ENCODE assay signal across 9 cellular contexts in genomic region chr12:124032265-124032886, GRCh38. TPM values are rescaled to one million over a fixed set of nuclear protein-coding genes. Genes with fewer than 3 reads are reported as not detected.
DNase-seq lines count a peak whose midpoint lies in the region; ATAC-seq, FAIRE-seq and TF ChIP-seq lines count a peak whose summit lies in the region.
"Had no signal": no experiment of that assay in that cellular context is flagged by ENCODE, and none has a peak within 500 bp of the region (broad histone marks: within the 10 kb centered on the region; RNA-seq: fewer than 3 reads in every experiment).

No MANE protein-coding gene starts in this region.

- no peaks in the 10 kb centered on the region for H4K20me1 ChIP-seq in astrocyte (ENCODE audit: insufficient read depth, low read length)

- ATAC-seq in HG03135 (IDR thresholded peaks at IDR 0.05; ENCODE audit: unreplicated experiment) (no peak), HG03095 (IDR thresholded peaks at IDR 0.05; ENCODE audit: unreplicated experiment) (no peak)

- peaks cover 29% of the 10 kb centered on the region for H3K4me1 ChIP-seq in astrocyte (ENCODE audit: insufficient read depth, low read length)
- H3K4me1 ChIP-seq in spleen = peaks cover 0 to 24% (median 5%) of the 10 kb centered on the region in 6 donors

- H3K4me3 ChIP-seq in astrocyte (ENCODE audit: insufficient read depth, low read depth, low read length) (no peak overlapping the region), spleen (no peak overlapping the region)

- H3K27me3 Mint-ChIP-seq in astrocyte (ENCODE audit: low read depth, unreplicated experiment) = no peaks in the 10 kb centered on the region

- no peaks in the 10 kb centered on the region for H3K79me2 ChIP-seq in astrocyte (ENCODE audit: insufficient read depth, low read length)

- H3K27ac ChIP-seq in astrocyte (ENCODE audit: low read depth, low read length) (no peak overlapping the region), spleen (no peak overlapping the region)

- no peaks in the 10 kb centered on the region for H3K36me3 Mint-ChIP-seq in astrocyte (ENCODE audit: low read depth, unreplicated experiment)

- 53 to 64% (median 57%) methylated on average over 9 of the region's 9 CpGs for WGBS in spleen, 5 donors

- TF ChIP-seq CTCF in AG09319 (IDR thresholded peaks at IDR 0.05; ENCODE audit: low read depth, low read length) (peak; percentile 91), GM10266 (IDR thresholded peaks at IDR 0.05; ENCODE audit: control insufficient read depth, insufficient read depth, low read depth, missing control alignments) (peak; percentile 74), astrocyte (IDR thresholded peaks at IDR 0.05; ENCODE audit: insufficient read depth, low read depth, low read length) (peak; percentile 93), spleen (IDR thresholded peaks at IDR 0.05 in 8 of 11, conservative IDR thresholded peaks at IDR 0.05 in 3 of 11) (peak in 9 of 11 experiments; percentile 48 to 86 (median 81))

- DNase-seq in AG09319 (ENCODE audit: extremely low read depth, low read depth) = no peak
- DNase-seq in GM10266 (ENCODE audit: extremely low spot score) = peak; percentile 62
- peak; percentile 49 for DNase-seq in NCI-H2107 treated with DMSO at 0.1 percent for 48 hours (lab: John Stamatoyannopoulos, UW; ENCODE audit: unreplicated experiment)
- peak; percentile 45 for DNase-seq in astrocyte (ENCODE audit: low read depth)
- peak; percentile 26 to 81 for DNase-seq in hippocampal formation (lab: John Stamatoyannopoulos, UW)
- no peak for DNase-seq in spleen

- H3K4me2 ChIP-seq in astrocyte (ENCODE audit: low read length) = no peak overlapping the region

- TF ChIP-seq POLR2A in spleen (IDR thresholded peaks at IDR 0.05) = no peak

- no peak overlapping the region for H3K4me3 Mint-ChIP-seq in astrocyte (ENCODE audit: unreplicated experiment)
- H3K4me3 Mint-ChIP-seq: IgD-negative memory B cell had no signal

- intact Hi-C loops in spleen (cut with DNase I; ENCODE audit: low total_unique reads) = no loop called here

- H3K36me3 ChIP-seq in astrocyte (ENCODE audit: insufficient read depth, low read length) (no peaks in the 10 kb centered on the region), spleen (no peaks in the 10 kb centered on the region)

- no peak overlapping the region for H2AFZ ChIP-seq in astrocyte (ENCODE audit: low read depth, low read length)

- H3K9ac ChIP-seq in astrocyte (ENCODE audit: low read length) = no peak overlapping the region

- no peak overlapping the region for H3K27ac Mint-ChIP-seq in astrocyte (ENCODE audit: unreplicated experiment)
- H3K27ac Mint-ChIP-seq: IgD-negative memory B cell had no signal

- H3K9me3 ChIP-seq in astrocyte (ENCODE audit: insufficient read depth, low read depth, low read length) (no peaks in the 10 kb centered on the region), spleen (no peaks in the 10 kb centered on the region)

- peaks cover 35% of the 10 kb centered on the region for H3K4me1 Mint-ChIP-seq in astrocyte (ENCODE audit: low read depth, unreplicated experiment)

- peak; percentile 66 for FAIRE-seq in astrocyte (lab: Jason Lieb, UNC)

- H3K9me3 Mint-ChIP-seq in astrocyte (ENCODE audit: unreplicated experiment) = no peaks in the 10 kb centered on the region
- H3K9me3 Mint-ChIP-seq: IgD-negative memory B cell had no signal

- H3K27me3 ChIP-seq in astrocyte (ENCODE audit: insufficient read depth, low read length) (no peaks in the 10 kb centered on the region), spleen (replicated peaks in 1 of 7) (peaks cover 0 to 3% (median 0%) of the 10 kb centered on the region in 7 donors)

RNA-seq across cellular contexts. Expression of gene ZNF664, which starts 59.4 kb away (rescaled TPM):
- 67.3 and 67.6 TPM in 2 replicates for total RNA-seq in astrocyte
- total RNA-seq in spleen = 10 to 100 TPM; 36.7 to 53.4 (median 49.7) TPM
- 10 to 100 TPM; 12.0 to 21.6 (median 13.9) TPM for polyA plus RNA-seq in spleen

RNA-seq across cellular contexts. Expression of gene CCDC92, which starts 59.7 kb away (rescaled TPM):
- total RNA-seq in astrocyte (38.9 and 39.8 TPM in 2 replicates), spleen (10 to 100 TPM; 18.9 to 36.7 (median 28.7) TPM)
- polyA plus RNA-seq in spleen = 10 to 100 TPM; 16.0 to 27.0 (median 20.7) TPM

Comparison
In these comparisons a context has a peak if more than half of its experiments do, and no peak if none do; other contexts are left out.
1. DNase-seq: peak in GM10266 (single experiment), NCI-H2107 treated with DMSO at 0.1 percent for 48 hours (single experiment), astrocyte (single experiment) and hippocampal formation (2 of 2); none in AG09319 (single experiment) and spleen (single experiment).
2. Peak in every context shown above with its lines, with median percentiles within 50 percentile points of each other: CTCF ChIP-seq.